21 cellular contexts compared by ENCODE assay signal in the genomic region with DNA sequence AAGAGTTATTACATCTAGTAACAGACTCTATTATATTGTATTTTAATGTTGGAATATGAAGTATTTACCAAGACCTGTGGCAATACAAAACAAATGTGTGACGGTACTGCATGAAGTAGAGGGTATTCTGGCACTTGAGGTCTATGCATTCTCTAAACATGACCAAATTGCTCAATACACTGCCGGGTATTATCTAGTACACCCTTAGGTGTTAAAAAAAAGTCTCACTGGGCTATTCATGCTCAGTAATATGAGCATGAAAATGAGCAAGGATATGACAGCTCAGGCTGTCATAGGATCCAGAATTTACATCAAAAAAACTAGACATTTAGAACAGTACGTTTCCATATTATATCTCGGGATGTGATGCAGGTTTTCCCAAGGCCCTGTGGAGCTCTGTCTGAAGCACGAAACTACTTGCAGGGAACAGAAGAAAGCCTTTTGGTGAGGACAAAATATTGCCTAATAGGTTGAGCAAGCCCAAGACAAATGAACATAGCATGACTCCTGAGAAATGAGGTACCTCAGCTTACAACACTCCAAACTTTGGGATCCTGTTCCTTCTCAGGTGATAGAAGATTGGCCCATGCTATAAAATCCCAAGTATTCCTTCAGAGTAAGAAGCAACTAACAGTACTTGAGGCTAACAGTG.
"Had no signal": no experiment of that assay in that cellular context is flagged by ENCODE, and none has a peak within 500 bp of the region (broad histone marks: within the 10 kb centered on the region; RNA-seq: fewer than 3 reads in every experiment).

No MANE protein-coding gene starts in this region.

- H3K4me3 ChIP-seq: adrenal gland, body of pancreas, smooth muscle cell, testis had no signal

- H3K9me3 Mint-ChIP-seq: nephron had no signal

- DNase-seq: activated CD4-positive, CD25-positive, alpha-beta regulatory T cell treated with anti-CD3 and anti-CD28 coated beads, Interleukin-2, amount 50 U/mL, for 72 hours; activated naive CD4-positive, alpha-beta T cell; activated T-cell treated with anti-CD3 and anti-CD28 coated beads for 4 hours; adrenal gland; body of pancreas; effector memory CD4-positive, alpha-beta T cell; glutamatergic neuron; hypothalamus; kidney glomerular epithelial cell; nucleus accumbens; right cardiac atrium; SK-N-SH; stimulated activated CD4-positive, alpha-beta T cell treated with anti-CD3 and anti-CD28 coated beads, Interleukin-4, amount 100 ng/mL, for 4 hours; stimulated activated CD8-positive, alpha-beta memory T cell treated with anti-CD3 and anti-CD28 coated beads, Interleukin-4, amount 100 ng/mL, for 48 hours; stimulated activated naive CD4-positive, alpha-beta T cell treated with Interleukin-2 at 50 U/mL for 16 hours; T-helper 1 cell; T1000; testis had no signal

- H3K4me1 ChIP-seq: adrenal gland, testis had no signal

- H3K27me3 Mint-ChIP-seq: progenitor cell of endocrine pancreas had no signal

- H3K4me1 Mint-ChIP-seq: nephron had no signal

- H3K27me3 ChIP-seq: body of pancreas, testis had no signal

- H3K27ac ChIP-seq: adrenal gland, body of pancreas, testis had no signal

- H3K36me3 ChIP-seq: adrenal gland had no signal

- ATAC-seq: body of pancreas, right cardiac atrium had no signal

- H3K4me3 Mint-ChIP-seq: nephron had no signal

- H3K9me3 ChIP-seq: adrenal gland, body of pancreas, SK-N-SH, testis had no signal

- H3K27ac Mint-ChIP-seq: nephron, progenitor cell of endocrine pancreas had no signal
